In the genomic region with DNA sequence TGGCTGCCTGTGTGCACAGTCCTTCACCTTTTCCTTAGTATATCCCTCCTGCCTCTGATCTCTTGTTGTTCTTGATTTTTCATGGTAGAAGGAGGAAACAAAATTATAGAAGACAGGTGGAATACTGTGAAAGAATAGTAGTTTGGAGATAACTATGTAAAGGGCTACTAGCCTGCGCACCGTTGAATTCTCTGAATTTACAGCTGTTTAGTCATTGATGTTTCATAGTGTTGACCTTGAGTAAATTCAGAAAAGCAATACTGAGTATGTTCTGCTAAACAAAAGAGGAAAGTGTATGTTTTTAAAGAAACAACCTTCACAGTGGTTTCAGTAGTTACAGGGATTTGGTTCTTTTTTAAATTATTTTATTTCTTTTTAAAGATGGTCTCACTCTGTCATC, we compare ENCODE assay signal across 21 cellular contexts. TPM values are rescaled to one million over a fixed set of nuclear protein-coding genes. Genes with fewer than 3 reads are reported as not detected.
DNase-seq lines count a peak whose midpoint lies in the region; ATAC-seq, FAIRE-seq and TF ChIP-seq lines count a peak whose summit lies in the region.
"Had no signal": no experiment of that assay in that cellular context is flagged by ENCODE, and none has a peak within 500 bp of the region (broad histone marks: within the 10 kb centered on the region; RNA-seq: fewer than 3 reads in every experiment).

No MANE protein-coding gene starts in this region.

- peaks cover 26% of the 10 kb centered on the region for H3K4me1 ChIP-seq in osteoblast (ENCODE audit: insufficient read depth, low read length)
- H3K4me1 ChIP-seq: uterus had no signal

- H3K27me3 Mint-ChIP-seq in activated T-helper 17 cell treated with anti-CD3 and anti-CD28 coated beads, Interleukin-2, amount 50 U/mL, for 72 hours = no peaks in the 10 kb centered on the region
- no peaks in the 10 kb centered on the region for H3K27me3 Mint-ChIP-seq in activated naive CD4-positive, alpha-beta T cell treated with anti-CD3 and anti-CD28 coated beads for 36 hours (ENCODE audit: low read depth)
- H3K27me3 Mint-ChIP-seq: dendritic cell treated with granulocyte-macrophage colony-stimulating factor and Interleukin-4, amounts not matched to agents 40 ng/mL and 50 ng/mL, for 4 days; natural killer cell treated with Interleukin-12 subunit alpha and Interleukin-12 subunit beta and Interleukin-15 and Interleukin-18, amount 100 ng/mL, for 72 hours had no signal

- H3K4me1 Mint-ChIP-seq in activated T-helper 17 cell treated with anti-CD3 and anti-CD28 coated beads, Interleukin-2, amount 50 U/mL, for 72 hours = peaks cover 28% of the 10 kb centered on the region
- H3K4me1 Mint-ChIP-seq in activated naive CD4-positive, alpha-beta T cell treated with anti-CD3 and anti-CD28 coated beads for 36 hours (ENCODE audit: low read depth) = peaks cover 47% of the 10 kb centered on the region

- H3K36me3 Mint-ChIP-seq in activated T-helper 17 cell treated with anti-CD3 and anti-CD28 coated beads, Interleukin-2, amount 50 U/mL, for 72 hours (ENCODE audit: low read depth) = no peaks in the 10 kb centered on the region
- no peaks in the 10 kb centered on the region for H3K36me3 Mint-ChIP-seq in activated naive CD4-positive, alpha-beta T cell treated with anti-CD3 and anti-CD28 coated beads for 36 hours (ENCODE audit: low read depth)
- H3K36me3 Mint-ChIP-seq: natural killer cell treated with Interleukin-12 subunit alpha and Interleukin-12 subunit beta and Interleukin-15 and Interleukin-18, amount 100 ng/mL, for 72 hours had no signal

- intact Hi-C loops in activated naive CD4-positive, alpha-beta T cell treated with anti-CD3 and anti-CD28 coated beads for 36 hours (cut with micrococcal nuclease) = no loop called here

- H3K79me2 ChIP-seq in osteoblast (ENCODE audit: insufficient read depth, low read length) = peaks cover 81% of the 10 kb centered on the region

- no peak for TF ChIP-seq CTCF in AG10803 (conservative IDR thresholded peaks at IDR 0.05; ENCODE audit: low read length)
- no peak for TF ChIP-seq CTCF in osteoblast (IDR thresholded peaks at IDR 0.05; ENCODE audit: extremely low read depth, low read depth, low read length)

- peak; percentile 75 for FAIRE-seq in H54 (lab: Jason Lieb, UNC)
- FAIRE-seq: endometrium had no signal

- no peak overlapping the region for H3K4me3 Mint-ChIP-seq in activated T-helper 17 cell treated with anti-CD3 and anti-CD28 coated beads, Interleukin-2, amount 50 U/mL, for 72 hours
- H3K4me3 Mint-ChIP-seq in activated naive CD4-positive, alpha-beta T cell treated with anti-CD3 and anti-CD28 coated beads for 36 hours = no peak overlapping the region
- H3K4me3 Mint-ChIP-seq: dendritic cell treated with granulocyte-macrophage colony-stimulating factor and Interleukin-4, amounts not matched to agents 40 ng/mL and 50 ng/mL, for 4 days; natural killer cell treated with Interleukin-12 subunit alpha and Interleukin-12 subunit beta and Interleukin-15 and Interleukin-18, amount 100 ng/mL, for 72 hours had no signal

- H3K4me3 ChIP-seq in AG10803 (ENCODE audit: low read length) = no peak overlapping the region
- no peak overlapping the region for H3K4me3 ChIP-seq in osteoblast (ENCODE audit: insufficient read depth, low read length)
- H3K4me3 ChIP-seq: sigmoid colon, SJCRH30, uterus had no signal

- peak; percentile 74 for ATAC-seq in activated T-helper 17 cell treated with anti-CD3 and anti-CD28 coated beads, Interleukin-2, amount 50 U/mL, for 72 hours (replicated peaks)
- ATAC-seq in HG03025 (IDR thresholded peaks at IDR 0.05; ENCODE audit: low FRiP score, unreplicated experiment) = no peak
- ATAC-seq: natural killer cell treated with Interleukin-12 subunit alpha and Interleukin-12 subunit beta and Interleukin-15 and Interleukin-18, amount 100 ng/mL, for 72 hours had no signal

- H3K27me3 ChIP-seq in osteoblast (ENCODE audit: insufficient read depth, low read length) = no peaks in the 10 kb centered on the region
- H3K27me3 ChIP-seq: sigmoid colon, SJCRH30, uterus had no signal

- CTCF ChIA-PET in activated naive CD4-positive, alpha-beta T cell treated with anti-CD3 and anti-CD28 coated beads for 36 hours (lab: Charles Lee) = interaction anchor here (0.6 kb wide), 1 partner anchor 66 kb away, joined by 5 read pairs; no protein-coding TSS in a partner anchor

- no peaks in the 10 kb centered on the region for H3K36me3 ChIP-seq in osteoblast (ENCODE audit: insufficient read depth, low read length)
- H3K36me3 ChIP-seq: sigmoid colon, uterus had no signal

- H2AFZ ChIP-seq in osteoblast (ENCODE audit: low read length) = no peak overlapping the region
- H2AFZ ChIP-seq: parathyroid adenoma had no signal

- H3K27ac Mint-ChIP-seq in activated T-helper 17 cell treated with anti-CD3 and anti-CD28 coated beads, Interleukin-2, amount 50 U/mL, for 72 hours = peak overlapping the region; percentile 50
- no peak overlapping the region for H3K27ac Mint-ChIP-seq in activated naive CD4-positive, alpha-beta T cell treated with anti-CD3 and anti-CD28 coated beads for 36 hours
- H3K27ac Mint-ChIP-seq: dendritic cell treated with granulocyte-macrophage colony-stimulating factor and Interleukin-4, amounts not matched to agents 40 ng/mL and 50 ng/mL, for 4 days; natural killer cell treated with Interleukin-12 subunit alpha and Interleukin-12 subunit beta and Interleukin-15 and Interleukin-18, amount 100 ng/mL, for 72 hours had no signal

- H3K4me2 ChIP-seq in osteoblast (ENCODE audit: insufficient read depth, low read length) = no peak overlapping the region

- no peak overlapping the region for H3K27ac ChIP-seq in osteoblast (ENCODE audit: low read depth, low read length)
- H3K27ac ChIP-seq: parathyroid adenoma, SJCRH30, uterus had no signal

- no peaks in the 10 kb centered on the region for H3K9me3 ChIP-seq in osteoblast (ENCODE audit: low read depth, low read length)
- H3K9me3 ChIP-seq: sigmoid colon, SJCRH30, uterus had no signal

- DNase-seq in AG10803 (ENCODE audit: low read depth) (peak; percentile 19), H54 (ENCODE audit: insufficient read length, low spot score) (no peak), osteoblast (ENCODE audit: insufficient read length, low spot score, missing footprints) (peak; percentile 4)
- DNase-seq in stimulated activated CD4-positive, alpha-beta T cell treated with anti-CD3 and anti-CD28 coated beads, Interleukin-2, amount 100 ng/mL, for 48 hours = no peak
- DNase-seq in activated naive CD4-positive, alpha-beta T cell treated with anti-CD3 and anti-CD28 coated beads for 36 hours = no peak
- DNase-seq: activated CD4-positive, alpha-beta T cell treated with anti-CD3 and anti-CD28 coated beads, Interleukin-2, amount 50 U/mL, for 48 hours; activated gamma-delta T cell; NCI-H1105; NCI-H2081; NCI-H345; NCI-H774; sigmoid colon; SJCRH30; substantia nigra; uterus had no signal

- no peaks in the 10 kb centered on the region for H3K9me3 Mint-ChIP-seq in activated T-helper 17 cell treated with anti-CD3 and anti-CD28 coated beads, Interleukin-2, amount 50 U/mL, for 72 hours
- H3K9me3 Mint-ChIP-seq in activated naive CD4-positive, alpha-beta T cell treated with anti-CD3 and anti-CD28 coated beads for 36 hours = no peaks in the 10 kb centered on the region
- H3K9me3 Mint-ChIP-seq: dendritic cell treated with granulocyte-macrophage colony-stimulating factor and Interleukin-4, amounts not matched to agents 40 ng/mL and 50 ng/mL, for 4 days; natural killer cell treated with Interleukin-12 subunit alpha and Interleukin-12 subunit beta and Interleukin-15 and Interleukin-18, amount 100 ng/mL, for 72 hours had no signal

- TF ChIP-seq POLR2A in H54 (IDR thresholded peaks at IDR 0.05; ENCODE audit: low read depth, low read length) = no peak

- peaks cover 17% of the 10 kb centered on the region for H4K20me1 ChIP-seq in osteoblast (ENCODE audit: insufficient read depth, low read length)

RNA-seq across cellular contexts. Expression of gene CAMTA1, which starts 18.1 kb away (rescaled TPM):
- 10 to 100 TPM; 36.7 to 51.9 TPM for total RNA-seq in activated T-helper 17 cell treated with anti-CD3 and anti-CD28 coated beads, Interleukin-2, amount 50 U/mL, for 72 hours
- total RNA-seq in osteoblast = 38.0 and 47.4 TPM in 2 replicates
- total RNA-seq in activated naive CD4-positive, alpha-beta T cell treated with anti-CD3 and anti-CD28 coated beads for 36 hours = 10 to 100 TPM; 61.5 to 70.9 TPM

Comparison
In these comparisons a context has a peak if more than half of its experiments do, and no peak if none do; other contexts are left out.
1. DNase-seq: peak in AG10803 (single experiment) and osteoblast (single experiment); none in H54 (single experiment), stimulated activated CD4-positive, alpha-beta T cell treated with anti-CD3 and anti-CD28 coated beads, Interleukin-2, amount 100 ng/mL, for 48 hours (0 of 2) and activated naive CD4-positive, alpha-beta T cell treated with anti-CD3 and anti-CD28 coated beads for 36 hours (single experiment).